In the genomic region with DNA sequence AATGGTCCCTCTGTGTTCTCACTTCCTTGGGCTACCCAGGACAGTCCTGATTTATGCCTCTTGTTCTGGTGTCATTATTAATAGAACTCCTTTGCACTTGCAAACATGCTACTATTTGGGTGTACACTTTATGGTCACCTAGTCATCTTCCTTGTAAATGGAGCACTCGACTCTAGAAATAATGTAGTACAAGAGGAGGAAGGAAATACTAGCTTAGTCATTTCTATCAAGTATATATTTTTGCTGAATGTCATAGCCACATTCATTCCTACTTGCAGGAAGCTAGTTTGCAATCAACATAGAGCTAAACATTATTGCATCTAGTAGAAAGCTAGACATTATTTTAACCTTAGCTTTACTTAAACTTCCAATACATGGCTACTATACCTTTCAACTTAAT, we compare ENCODE assay signal across 14 cellular contexts.
DNase-seq lines count a peak whose midpoint lies in the region; ATAC-seq and TF ChIP-seq lines count a peak whose summit lies in the region.
"Had no signal": no experiment of that assay in that cellular context is flagged by ENCODE, and none has a peak within 500 bp of the region (broad histone marks: within the 10 kb centered on the region; RNA-seq: fewer than 3 reads in every experiment).

No MANE protein-coding gene starts in this region.

- H3F3A ChIP-seq in PC-3 (ENCODE audit: low read length, unreplicated experiment), result no peaks in the 10 kb centered on the region

- peak; percentile 97 for ATAC-seq in PC-3
- ATAC-seq in HG03139 (IDR thresholded peaks at IDR 0.05; ENCODE audit: unreplicated experiment), result no peak
- ATAC-seq: HCT116, K562 had no signal

- H3K27ac Mint-ChIP-seq in nephron (peak overlapping the region in 2 of 3 experiments; percentile 44 to 67), immature natural killer cell (no peak overlapping the region)
- H3K27ac Mint-ChIP-seq: CD4-positive, CD25-positive, alpha-beta regulatory T cell had no signal

- H3K27ac ChIP-seq in PC-3 (ENCODE audit: low read length), result no peak overlapping the region
- H3K27ac ChIP-seq: BLaER1 treated with 17β-estradiol and CSF1 and Interleukin-3, amounts not matched to agents 10 nM and 100 nM had no signal

- no peak overlapping the region for H3K4me2 ChIP-seq in PC-3 (ENCODE audit: low read length)

- peaks cover 11% of the 10 kb centered on the region; the same call in 1 of the 2 replicates for H3K4me1 ChIP-seq in PC-3 (ENCODE audit: insufficient read depth, low read length)

- no peak overlapping the region for H3K9ac ChIP-seq in PC-3 (ENCODE audit: low read length)
- H3K9ac ChIP-seq: BLaER1 treated with 17β-estradiol and CSF1 and Interleukin-3, amounts not matched to agents 10 nM and 100 nM had no signal

- CTCF ChIA-PET in PC-3 (lab: Charles Lee), result no interaction called here

- no peaks in the 10 kb centered on the region for H3K27me3 ChIP-seq in PC-3 (ENCODE audit: low read length)
- H3K27me3 ChIP-seq: BLaER1 treated with 17β-estradiol and CSF1 and Interleukin-3, amounts not matched to agents 10 nM and 100 nM had no signal

- H3K36me3 Mint-ChIP-seq in nephron (ENCODE audit: low read depth) (no peaks in the 10 kb centered on the region), immature natural killer cell (no peaks in the 10 kb centered on the region)
- H3K36me3 Mint-ChIP-seq: CD4-positive, CD25-positive, alpha-beta regulatory T cell had no signal

- H3K9me3 Mint-ChIP-seq in nephron (no peaks in the 10 kb centered on the region), immature natural killer cell (peaks cover 7 to 41% (median 17%) of the 10 kb centered on the region in 6 donors)

- no peaks in the 10 kb centered on the region for H3K27me3 Mint-ChIP-seq in nephron (ENCODE audit: low read depth)
- no peaks in the 10 kb centered on the region for H3K27me3 Mint-ChIP-seq in immature natural killer cell (ENCODE audit: low read depth in 3 of 3)
- H3K27me3 Mint-ChIP-seq: CD4-positive, CD25-positive, alpha-beta regulatory T cell had no signal

- H3K36me3 ChIP-seq in PC-3 (ENCODE audit: low read depth, low read length), result no peaks in the 10 kb centered on the region
- H3K36me3 ChIP-seq: BLaER1 treated with 17β-estradiol and CSF1 and Interleukin-3, amounts not matched to agents 10 nM and 100 nM had no signal

- H3K4me3 ChIP-seq in PC-3 (ENCODE audit: low read length), result no peak overlapping the region
- H3K4me3 ChIP-seq: BLaER1 treated with 17β-estradiol and CSF1 and Interleukin-3, amounts not matched to agents 10 nM and 100 nM; K562 had no signal

- no TSS peak for BruUV-seq in PC-3 (replicated peaks; lab: Mats Ljungman, UMichigan)

- H3K9me3 ChIP-seq in PC-3 (ENCODE audit: low read length), result no peaks in the 10 kb centered on the region
- H3K9me3 ChIP-seq: BLaER1 treated with 17β-estradiol and CSF1 and Interleukin-3, amounts not matched to agents 10 nM and 100 nM had no signal

- H4K20me1 ChIP-seq in PC-3 (ENCODE audit: low read length), result no peaks in the 10 kb centered on the region
- H4K20me1 ChIP-seq: BLaER1 treated with 17β-estradiol and CSF1 and Interleukin-3, amounts not matched to agents 10 nM and 100 nM had no signal

- no peak overlapping the region for H2AFZ ChIP-seq in PC-3 (ENCODE audit: low read length)

- POLR2A ChIA-PET in PC-3 (lab: Charles Lee; ENCODE audit: unreplicated experiment), result no interaction called here

- H3K4me1 Mint-ChIP-seq in nephron (peaks cover 24% of the 10 kb centered on the region), immature natural killer cell (no peaks in the 10 kb centered on the region)
- H3K4me1 Mint-ChIP-seq: CD4-positive, CD25-positive, alpha-beta regulatory T cell had no signal

- H3K4me3 Mint-ChIP-seq in nephron (no peak overlapping the region), immature natural killer cell (no peak overlapping the region)
- H3K4me3 Mint-ChIP-seq: CD4-positive, CD25-positive, alpha-beta regulatory T cell had no signal

- no peaks in the 10 kb centered on the region for H3K9me2 ChIP-seq in PC-3 (replicated peaks; ENCODE audit: low read length)

- intact Hi-C loops in PC-3 (cut with micrococcal nuclease), result no loop called here

- TF ChIP-seq CTCF in PC-3 (conservative IDR thresholded peaks at IDR 0.05; ENCODE audit: low read depth, low read length) (no peak), nephron (IDR thresholded peaks at IDR 0.05; ENCODE audit: unreplicated experiment in 3 of 3) (no peak)

- H3K79me2 ChIP-seq in PC-3 (ENCODE audit: low read length), result no peaks in the 10 kb centered on the region

- peak; percentile 23 for DNase-seq in EH (ENCODE audit: low read depth)
- peak; percentile 44 for DNase-seq in HT1080 (ENCODE audit: low read depth)
- DNase-seq in PC-3, result peak; percentile 33
- DNase-seq in effector CD4-positive, alpha-beta T cell, result no peak
- DNase-seq in immature natural killer cell, result no peak
- DNase-seq: 8988T; ACHN; CD4-positive, CD25-positive, alpha-beta regulatory T cell; DMS53 had no signal

Comparison
In these comparisons a context has a peak if more than half of its experiments do, and no peak if none do; other contexts are left out.
1. DNase-seq: peak in EH (single experiment), HT1080 (single experiment) and PC-3 (single experiment); none in effector CD4-positive, alpha-beta T cell (single experiment) and immature natural killer cell (0 of 3).
2. H3K27ac Mint-ChIP-seq: peak in nephron (2 of 3); none in immature natural killer cell (0 of 6).